Comparison of ENCODE assay signal across 7 cellular contexts in the genomic region with DNA sequence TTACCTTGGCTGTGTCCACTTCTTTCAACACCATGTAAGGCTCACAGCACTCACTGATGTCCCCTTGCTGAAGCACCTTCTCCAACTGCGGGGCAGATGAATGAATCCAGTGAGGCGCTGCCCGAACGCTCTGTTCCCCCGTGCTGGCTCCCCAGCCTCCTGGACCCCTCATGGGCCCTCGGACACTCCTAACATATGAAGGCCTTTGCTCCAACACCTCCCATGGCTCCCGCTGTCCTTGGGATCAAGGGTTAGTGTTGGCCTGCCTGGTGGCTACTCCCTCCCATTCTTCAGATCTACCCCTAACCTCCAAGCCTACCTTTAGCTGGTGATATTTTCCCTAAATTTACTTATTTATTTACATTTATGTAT. TPM values are rescaled to one million over a fixed set of nuclear protein-coding genes. Genes with fewer than 3 reads are reported as not detected.
DNase-seq lines count a peak whose midpoint lies in the region; ATAC-seq, FAIRE-seq and TF ChIP-seq lines count a peak whose summit lies in the region.

No MANE protein-coding gene starts in this region.

- H3K79me2 ChIP-seq in KMS-11 (ENCODE audit: insufficient read depth, low read depth): no peaks in the 10 kb centered on the region
- no peaks in the 10 kb centered on the region for H3K79me2 ChIP-seq in astrocyte (ENCODE audit: insufficient read depth, low read length)
- peaks cover 10% of the 10 kb centered on the region for H3K79me2 ChIP-seq in HepG2 (ENCODE audit: insufficient read depth, low read length)

- BruUV-seq in HepG2 (replicated peaks; lab: Mats Ljungman, UMichigan): no TSS peak

- no peaks in the 10 kb centered on the region for H3K4me1 Mint-ChIP-seq in astrocyte (ENCODE audit: low read depth, unreplicated experiment)

- no peak overlapping the region for H3K27ac Mint-ChIP-seq in astrocyte (ENCODE audit: unreplicated experiment)

- H2AFZ ChIP-seq in KMS-11 (ENCODE audit: low read depth) (peak overlapping the region; percentile 61; the same call in 1 of the 2 replicates), astrocyte (ENCODE audit: low read depth, low read length) (peak overlapping the region; percentile 73), HepG2 (ENCODE audit: low read length) (no peak overlapping the region)

- no peaks in the 10 kb centered on the region for H4K20me1 ChIP-seq in KMS-11 (ENCODE audit: insufficient read depth)
- H4K20me1 ChIP-seq in astrocyte (ENCODE audit: insufficient read depth, low read length): no peaks in the 10 kb centered on the region
- no peaks in the 10 kb centered on the region; the same call in 1 of the 2 replicates for H4K20me1 ChIP-seq in HepG2 (ENCODE audit: insufficient read depth, low read length)

- TF ChIP-seq POLR2A in HepG2 (IDR thresholded peaks at IDR 0.05; ENCODE audit: insufficient read depth in 1 of 2, low read depth in 2 of 2, low read length in 2 of 2) (peak in 1 of 2 experiments; percentile 11; a peak in 1 of 4 replicates), stomach (IDR thresholded peaks at IDR 0.05) (no peak), GM18505 (IDR thresholded peaks at IDR 0.05; ENCODE audit: borderline replicate concordance, extremely low read depth, insufficient read depth, insufficient read length) (no peak)

- H3K9me3 ChIP-seq in astrocyte (ENCODE audit: insufficient read depth, low read depth, low read length): no peaks in the 10 kb centered on the region
- no peaks in the 10 kb centered on the region for H3K9me3 ChIP-seq in HepG2 (ENCODE audit: low read length)
- peaks cover 0 to 10% (median 4%) of the 10 kb centered on the region in 4 donors for H3K9me3 ChIP-seq in stomach

- in situ Hi-C loops in HepG2 (cut with HindIII; ENCODE audit: extremely low pct_ligation_motif_present, low pct_unique_long_range_greater_than_20kb): no loop called here

- no peak for FAIRE-seq in astrocyte (lab: Jason Lieb, UNC)
- no peak for FAIRE-seq in HepG2 (lab: Jason Lieb, UNC)

- POLR2A ChIA-PET in HepG2 (lab: Yijun Ruan, JAX): no interaction called here

- no peak overlapping the region for H3K4me3 Mint-ChIP-seq in astrocyte (ENCODE audit: unreplicated experiment)

- no peak overlapping the region for H3K4me3 ChIP-seq in KMS-11 (IDR thresholded peaks at IDR 0.05; ENCODE audit: insufficient read depth, low read depth, low read length)
- no peak overlapping the region for H3K4me3 ChIP-seq in astrocyte (ENCODE audit: insufficient read depth, low read depth, low read length)
- no peak overlapping the region for H3K4me3 ChIP-seq in HepG2 (replicated peaks in 1 of 3; ENCODE audit: insufficient read depth in 1 of 3, low read depth in 2 of 3, low read length in 3 of 3)
- peak overlapping the region in 1 of 4 donors; percentile 4 for H3K4me3 ChIP-seq in stomach

- peaks cover 5% of the 10 kb centered on the region for H3K4me1 ChIP-seq in KMS-11 (ENCODE audit: low read depth, poor library complexity, severe bottlenecking)
- peaks cover 4% of the 10 kb centered on the region for H3K4me1 ChIP-seq in astrocyte (ENCODE audit: insufficient read depth, low read length)
- peaks cover 49% of the 10 kb centered on the region for H3K4me1 ChIP-seq in HepG2 (ENCODE audit: insufficient read depth, low read length)
- peaks cover 0 to 13% (median 7%) of the 10 kb centered on the region in 4 donors for H3K4me1 ChIP-seq in stomach

- H3K27me3 Mint-ChIP-seq in astrocyte (ENCODE audit: low read depth, unreplicated experiment): no peaks in the 10 kb centered on the region

- 94% methylated on average over 7 of the region's 7 CpGs for WGBS in HepG2 (ENCODE audit: low lambda C conversion rate)
- 90 to 98% (median 94%) methylated on average over 7 of the region's 7 CpGs for WGBS in stomach, 5 donors

- H3K27me3 ChIP-seq in KMS-11 (ENCODE audit: insufficient read depth, low read depth) (peaks cover 17% of the 10 kb centered on the region), astrocyte (ENCODE audit: insufficient read depth, low read length) (no peaks in the 10 kb centered on the region), HepG2 (ENCODE audit: control insufficient read depth in 1 of 2, insufficient read depth in 2 of 2, low read length in 2 of 2) (no peaks in the 10 kb centered on the region), stomach (no peaks in the 10 kb centered on the region)

- ATAC-seq in HepG2 (no peak), GM18505 (IDR thresholded peaks at IDR 0.05; ENCODE audit: unreplicated experiment) (no peak)

- intact Hi-C loops in HepG2 (cut with micrococcal nuclease; ENCODE audit: unreplicated experiment): loop anchor here (2.0 kb wide), 1 partner anchor 21 kb away; no protein-coding TSS in a partner anchor
- intact Hi-C loops in stomach (cut with DNase I; ENCODE audit: low total_unique reads): no loop called here

- no peak overlapping the region for H3K27ac ChIP-seq in KMS-11
- no peak overlapping the region for H3K27ac ChIP-seq in astrocyte (ENCODE audit: low read depth, low read length)
- peak overlapping the region; percentile 23 for H3K27ac ChIP-seq in HepG2 (ENCODE audit: extremely low read length, insufficient read depth, low read length)
- H3K27ac ChIP-seq in stomach: peak overlapping the region; percentile 3 to 66 (median 29)

- peaks cover 32% of the 10 kb centered on the region for H3K36me3 Mint-ChIP-seq in astrocyte (ENCODE audit: low read depth, unreplicated experiment)

- H3K4me2 ChIP-seq in KMS-11: peak overlapping the region; percentile 88; the same call in 1 of the 2 replicates
- peak overlapping the region; percentile 74 for H3K4me2 ChIP-seq in astrocyte (ENCODE audit: low read length)
- H3K4me2 ChIP-seq in HepG2 (ENCODE audit: low read depth, low read length): peak overlapping the region; percentile 43

- TF ChIP-seq CTCF in KMS-11 (conservative IDR thresholded peaks at IDR 0.05; ENCODE audit: low read depth, low read length) (no peak), astrocyte (IDR thresholded peaks at IDR 0.05; ENCODE audit: insufficient read depth, low read depth, low read length) (no peak), HepG2 (CRISPR knock-in tag; IDR thresholded peaks at IDR 0.05) (no peak), stomach (IDR thresholded peaks at IDR 0.05) (no peak)

- CTCF ChIA-PET in HepG2 (lab: Yijun Ruan, JAX; ENCODE audit: low intra/inter-chr PET ratio, low total read pairs): no interaction called here

- H3K9ac ChIP-seq in KMS-11 (no peak overlapping the region), astrocyte (ENCODE audit: low read length) (no peak overlapping the region), HepG2 (ENCODE audit: insufficient read depth, low read depth, low read length) (no peak overlapping the region)

- no peak for TF ChIP-seq RAD21 in HepG2 (CRISPR knock-in tag; IDR thresholded peaks at IDR 0.05)

- no peak for DNase-seq in astrocyte (ENCODE audit: low read depth)
- no peak for DNase-seq in HepG2 (ENCODE audit: low spot score)
- DNase-seq in stomach: no peak
- no peak for DNase-seq in NCI-H1417 (lab: John Stamatoyannopoulos, UW)
- DNase-seq in NCI-H1436 (lab: John Stamatoyannopoulos, UW): no peak

- H3K36me3 ChIP-seq in KMS-11 (ENCODE audit: insufficient read depth): no peaks in the 10 kb centered on the region
- H3K36me3 ChIP-seq in astrocyte (ENCODE audit: insufficient read depth, low read length): peaks cover 3% of the 10 kb centered on the region
- H3K36me3 ChIP-seq in HepG2 (replicated peaks in 1 of 2; ENCODE audit: control insufficient read depth in 1 of 2, insufficient read depth in 2 of 2, low read length in 2 of 2): peaks cover 3 to 14% of the 10 kb centered on the region in 2 experiments; a peak in 3 of 5 replicates
- peaks cover 6 to 80% (median 69%) of the 10 kb centered on the region in 4 donors for H3K36me3 ChIP-seq in stomach

- no peaks in the 10 kb centered on the region for H3K9me3 Mint-ChIP-seq in astrocyte (ENCODE audit: unreplicated experiment)

- TF ChIP-seq EP300 in HepG2 (IDR thresholded peaks at IDR 0.05; ENCODE audit: low read depth in 2 of 2, low read length in 2 of 2) (no peak), HepG2 (CRISPR knock-in tag; IDR thresholded peaks at IDR 0.05; ENCODE audit: borderline replicate concordance) (no peak), stomach (IDR thresholded peaks at IDR 0.05) (no peak)

RNA-seq across cellular contexts. Expression of gene ANGPTL8, which starts 4.4 kb away (rescaled TPM):
- not detected in 2 replicates for total RNA-seq in astrocyte
- total RNA-seq in HepG2 (2016; rRNA removed; fragmentation: Illumina TruSeq; extraction: Trizol): 9.8 and 27.3 TPM in 2 replicates
- 8.5 and 9.2 TPM in 2 replicates for total RNA-seq in HepG2 (2016; cell fraction: cytosol; rRNA removed; fragmentation: Illumina TruSeq; extraction: Trizol; ENCODE audit: low read depth)
- 10.0 and 28.0 TPM in 2 replicates for total RNA-seq in HepG2 (2016; cell fraction: insoluble cytoplasmic fraction; rRNA removed; fragmentation: Illumina TruSeq; extraction: Trizol)
- total RNA-seq in HepG2 (2016; cell fraction: membrane; rRNA removed; fragmentation: Illumina TruSeq; extraction: Trizol): 4.7 and 6.0 TPM in 2 replicates
- 17.9 and 23.8 TPM in 2 replicates for total RNA-seq in HepG2 (2016; cell fraction: nucleus; rRNA removed; fragmentation: Illumina TruSeq; extraction: Trizol)
- polyA plus RNA-seq in HepG2 (2011; rRNA removed): 243 and 436 TPM in 2 replicates
- 348 and 360 TPM in 2 replicates for polyA plus RNA-seq in HepG2 (2011; cell fraction: cytosol; rRNA removed)
- 144 and 221 TPM in 2 replicates for polyA plus RNA-seq in HepG2 (2011; cell fraction: nucleus; rRNA removed)
- polyA plus RNA-seq in HepG2 (2012): 51.8 and 140 TPM in 2 replicates
- 5.4 and 8.8 TPM in 2 replicates for polyA plus RNA-seq in HepG2 (2016; cell fraction: cytosol; fragmentation: Illumina TruSeq; extraction: Trizol; ENCODE audit: low read depth)
- polyA plus RNA-seq in HepG2 (2016; cell fraction: insoluble cytoplasmic fraction; fragmentation: Illumina TruSeq; extraction: Trizol; ENCODE audit: low read depth): 8.3 and 9.3 TPM in 2 replicates
- 5.7 and 6.0 TPM in 2 replicates for polyA plus RNA-seq in HepG2 (2016; cell fraction: membrane; fragmentation: Illumina TruSeq; extraction: Trizol; ENCODE audit: low read depth)
- 33.3 and 34.8 TPM in 2 replicates for polyA plus RNA-seq in HepG2 (2016; cell fraction: nucleus; fragmentation: Illumina TruSeq; extraction: Trizol; ENCODE audit: insufficient read depth, low read depth)
- 46.9 TPM in 1 of 2 replicates, not detected in the other for polyA minus RNA-seq in HepG2 (2011; rRNA and poly(A)+ RNA removed; ENCODE audit: low replicate concordance)
- polyA minus RNA-seq in HepG2 (2011; cell fraction: cytosol; rRNA and poly(A)+ RNA removed): 34.2 and 44.2 TPM in 2 replicates
- polyA minus RNA-seq in HepG2 (2011; cell fraction: nucleus; rRNA and poly(A)+ RNA removed): 16.1 and 21.8 TPM in 2 replicates
- not detected for total RNA-seq in stomach
- under 1 TPM in 1 of 3 donors, not detected in 2; 0.70 TPM for polyA plus RNA-seq in stomach

RNA-seq across cellular contexts. Expression of gene DOCK6, which starts 18.5 kb away (rescaled TPM):
- total RNA-seq in astrocyte (38.3 and 48.2 TPM in 2 replicates), HepG2 (2016; rRNA removed; fragmentation: Illumina TruSeq; extraction: Trizol) (4.1 and 5.4 TPM in 2 replicates), stomach (100 to 1,000 TPM in 2 of 5 donors, 10 to 100 TPM in 3; 32.1 to 243 (median 99.5) TPM)
- total RNA-seq in HepG2 (2016; cell fraction: cytosol; rRNA removed; fragmentation: Illumina TruSeq; extraction: Trizol; ENCODE audit: low read depth): 4.1 and 5.4 TPM in 2 replicates
- total RNA-seq in HepG2 (2016; cell fraction: insoluble cytoplasmic fraction; rRNA removed; fragmentation: Illumina TruSeq; extraction: Trizol): 3.1 and 3.4 TPM in 2 replicates
- total RNA-seq in HepG2 (2016; cell fraction: membrane; rRNA removed; fragmentation: Illumina TruSeq; extraction: Trizol): 3.4 and 4.4 TPM in 2 replicates
- 5.8 and 8.9 TPM in 2 replicates for total RNA-seq in HepG2 (2016; cell fraction: nucleus; rRNA removed; fragmentation: Illumina TruSeq; extraction: Trizol)
- polyA plus RNA-seq in HepG2 (2011; rRNA removed) (38.1 and 46.6 TPM in 2 replicates), stomach (10 to 100 TPM; 21.4 to 39.8 (median 24.0) TPM)
- 15.5 and 23.3 TPM in 2 replicates for polyA plus RNA-seq in HepG2 (2011; cell fraction: cytosol; rRNA removed)
- 209 and 275 TPM in 2 replicates for polyA plus RNA-seq in HepG2 (2011; cell fraction: nucleus; rRNA removed)
- polyA plus RNA-seq in HepG2 (2012): 28.7 and 32.5 TPM in 2 replicates
- 1.4 and 1.7 TPM in 2 replicates for polyA plus RNA-seq in HepG2 (2016; cell fraction: cytosol; fragmentation: Illumina TruSeq; extraction: Trizol; ENCODE audit: low read depth)
- polyA plus RNA-seq in HepG2 (2016; cell fraction: insoluble cytoplasmic fraction; fragmentation: Illumina TruSeq; extraction: Trizol; ENCODE audit: low read depth): 5.4 and 9.2 TPM in 2 replicates
- 3.5 and 3.9 TPM in 2 replicates for polyA plus RNA-seq in HepG2 (2016; cell fraction: membrane; fragmentation: Illumina TruSeq; extraction: Trizol; ENCODE audit: low read depth)
- polyA plus RNA-seq in HepG2 (2016; cell fraction: nucleus; fragmentation: Illumina TruSeq; extraction: Trizol; ENCODE audit: insufficient read depth, low read depth): 29.0 and 30.8 TPM in 2 replicates
- 8.5 and 93.0 TPM in 2 replicates for polyA minus RNA-seq in HepG2 (2011; rRNA and poly(A)+ RNA removed; ENCODE audit: low replicate concordance)
- 27.5 and 35.8 TPM in 2 replicates for polyA minus RNA-seq in HepG2 (2011; cell fraction: cytosol; rRNA and poly(A)+ RNA removed)
- 45.7 and 50.6 TPM in 2 replicates for polyA minus RNA-seq in HepG2 (2011; cell fraction: nucleus; rRNA and poly(A)+ RNA removed)

RNA-seq across cellular contexts. Expression of gene KANK2, which starts 46.4 kb away (rescaled TPM):
- total RNA-seq in astrocyte (50.3 and 55.2 TPM in 2 replicates), HepG2 (2016; rRNA removed; fragmentation: Illumina TruSeq; extraction: Trizol) (11.0 and 12.9 TPM in 2 replicates), stomach (100 to 1,000 TPM; 120 to 415 (median 251) TPM)
- 1.5 TPM in 2 replicates for total RNA-seq in HepG2 (2016; cell fraction: cytosol; rRNA removed; fragmentation: Illumina TruSeq; extraction: Trizol; ENCODE audit: low read depth)
- total RNA-seq in HepG2 (2016; cell fraction: insoluble cytoplasmic fraction; rRNA removed; fragmentation: Illumina TruSeq; extraction: Trizol): 10.8 and 16.5 TPM in 2 replicates
- 6.2 TPM in 2 replicates for total RNA-seq in HepG2 (2016; cell fraction: membrane; rRNA removed; fragmentation: Illumina TruSeq; extraction: Trizol)
- 12.8 and 13.5 TPM in 2 replicates for total RNA-seq in HepG2 (2016; cell fraction: nucleus; rRNA removed; fragmentation: Illumina TruSeq; extraction: Trizol)
- polyA plus RNA-seq in HepG2 (2011; rRNA removed) (5.7 and 6.8 TPM in 2 replicates), stomach (100 to 1,000 TPM in 2 of 3 donors, 10 to 100 TPM in 1; 82.4 to 158 (median 144) TPM)
- 4.3 and 5.1 TPM in 2 replicates for polyA plus RNA-seq in HepG2 (2011; cell fraction: cytosol; rRNA removed)
- 21.5 and 24.8 TPM in 2 replicates for polyA plus RNA-seq in HepG2 (2011; cell fraction: nucleus; rRNA removed)
- polyA plus RNA-seq in HepG2 (2012): 7.1 and 11.3 TPM in 2 replicates
- 0.79 and 1.2 TPM in 2 replicates for polyA plus RNA-seq in HepG2 (2016; cell fraction: cytosol; fragmentation: Illumina TruSeq; extraction: Trizol; ENCODE audit: low read depth)
- 8.4 and 13.7 TPM in 2 replicates for polyA plus RNA-seq in HepG2 (2016; cell fraction: insoluble cytoplasmic fraction; fragmentation: Illumina TruSeq; extraction: Trizol; ENCODE audit: low read depth)
- polyA plus RNA-seq in HepG2 (2016; cell fraction: membrane; fragmentation: Illumina TruSeq; extraction: Trizol; ENCODE audit: low read depth): 2.9 and 3.9 TPM in 2 replicates
- 27.2 and 28.0 TPM in 2 replicates for polyA plus RNA-seq in HepG2 (2016; cell fraction: nucleus; fragmentation: Illumina TruSeq; extraction: Trizol; ENCODE audit: insufficient read depth, low read depth)
- polyA minus RNA-seq in HepG2 (2011; rRNA and poly(A)+ RNA removed; ENCODE audit: low replicate concordance): 25.5 and 78.0 TPM in 2 replicates
- 8.5 and 9.8 TPM in 2 replicates for polyA minus RNA-seq in HepG2 (2011; cell fraction: cytosol; rRNA and poly(A)+ RNA removed)
- polyA minus RNA-seq in HepG2 (2011; cell fraction: nucleus; rRNA and poly(A)+ RNA removed): 5.2 and 9.0 TPM in 2 replicates

RNA-seq across cellular contexts. Expression of gene TSPAN16, which starts 52.2 kb away (rescaled TPM):
- total RNA-seq in astrocyte (not detected in 2 replicates), HepG2 (2016; rRNA removed; fragmentation: Illumina TruSeq; extraction: Trizol) (not detected in 2 replicates), stomach (not detected)
- not detected in 2 replicates for total RNA-seq in HepG2 (2016; cell fraction: cytosol; rRNA removed; fragmentation: Illumina TruSeq; extraction: Trizol; ENCODE audit: low read depth)
- not detected in 2 replicates for total RNA-seq in HepG2 (2016; cell fraction: insoluble cytoplasmic fraction; rRNA removed; fragmentation: Illumina TruSeq; extraction: Trizol)
- total RNA-seq in HepG2 (2016; cell fraction: membrane; rRNA removed; fragmentation: Illumina TruSeq; extraction: Trizol): not detected in 2 replicates
- total RNA-seq in HepG2 (2016; cell fraction: nucleus; rRNA removed; fragmentation: Illumina TruSeq; extraction: Trizol): not detected in 2 replicates
- polyA plus RNA-seq in HepG2 (2011; rRNA removed) (not detected in 2 replicates), stomach (not detected)
- not detected in 2 replicates for polyA plus RNA-seq in HepG2 (2011; cell fraction: cytosol; rRNA removed)
- not detected in 2 replicates for polyA plus RNA-seq in HepG2 (2011; cell fraction: nucleus; rRNA removed)
- polyA plus RNA-seq in HepG2 (2012): not detected in 2 replicates
- not detected in 2 replicates for polyA plus RNA-seq in HepG2 (2016; cell fraction: cytosol; fragmentation: Illumina TruSeq; extraction: Trizol; ENCODE audit: low read depth)
- polyA plus RNA-seq in HepG2 (2016; cell fraction: insoluble cytoplasmic fraction; fragmentation: Illumina TruSeq; extraction: Trizol; ENCODE audit: low read depth): not detected in 2 replicates
- polyA plus RNA-seq in HepG2 (2016; cell fraction: membrane; fragmentation: Illumina TruSeq; extraction: Trizol; ENCODE audit: low read depth): not detected in 2 replicates
- not detected in 2 replicates for polyA plus RNA-seq in HepG2 (2016; cell fraction: nucleus; fragmentation: Illumina TruSeq; extraction: Trizol; ENCODE audit: insufficient read depth, low read depth)
- polyA minus RNA-seq in HepG2 (2011; rRNA and poly(A)+ RNA removed; ENCODE audit: low replicate concordance): not detected in 2 replicates
- not detected in 2 replicates for polyA minus RNA-seq in HepG2 (2011; cell fraction: cytosol; rRNA and poly(A)+ RNA removed)
- not detected in 2 replicates for polyA minus RNA-seq in HepG2 (2011; cell fraction: nucleus; rRNA and poly(A)+ RNA removed)

Comparison
In these comparisons a context has a peak if more than half of its experiments do, and no peak if none do; other contexts are left out.
1. H3K27ac ChIP-seq: peak in HepG2 (single experiment) and stomach (5 of 5); none in KMS-11 (single experiment) and astrocyte (single experiment).
2. Peak in every context shown above with its lines, with median percentiles within 50 percentile points of each other: H3K4me2 ChIP-seq.